ENCODE assay signal across 21 cellular contexts in genomic region chr11:86148339-86148738, GRCh38.
"Had no signal": no experiment of that assay in that cellular context is flagged by ENCODE, and none has a peak within 500 bp of the region (broad histone marks: within the 10 kb centered on the region; RNA-seq: fewer than 3 reads in every experiment).

No MANE protein-coding gene starts in this region.

- H3K27me3 ChIP-seq: cardiac muscle cell, upper lobe of left lung had no signal

- H3K4me1 ChIP-seq: prostate gland had no signal

- ATAC-seq: activated CD4-positive, alpha-beta T cell treated with anti-CD3 and anti-CD28 coated beads for 36 hours; activated CD8-positive, alpha-beta memory T cell treated with anti-CD3 and anti-CD28 coated beads, Interleukin-2, amount 10 ng/mL, durations not matched to agents 7 days and 5 days; esophagus mucosa; natural killer cell treated with Interleukin-12 subunit alpha and Interleukin-12 subunit beta and Interleukin-15 and Interleukin-18, amount 100 ng/mL, for 72 hours; right cardiac atrium; stimulated activated naive B cell treated with anti-CD40 and anti-IgM and Interleukin-4, amounts not matched to agents 10 μg/mL and 1 μg/mL and 100 μg/mL, for 72 hours had no signal

- H3K4me3 ChIP-seq: cardiac muscle cell, left ventricle myocardium inferior, prostate gland, skin epidermis, upper lobe of left lung had no signal

- H3K9me3 ChIP-seq: left ventricle myocardium inferior, prostate gland, upper lobe of left lung had no signal

- FAIRE-seq: endometrium, kidney had no signal

- H3K36me3 ChIP-seq: cardiac muscle cell, left ventricle myocardium inferior, prostate gland, upper lobe of left lung, WERI-Rb-1 had no signal

- H3K27ac ChIP-seq: cardiac muscle cell, left ventricle myocardium inferior, prostate gland, skin epidermis, upper lobe of left lung, WERI-Rb-1 had no signal

- DNase-seq: activated CD4-positive, alpha-beta memory T cell treated with anti-CD3 and anti-CD28 coated beads for 36 hours; activated CD4-positive, alpha-beta T cell treated with anti-CD3 and anti-CD28 coated beads for 36 hours; activated CD8-positive, alpha-beta memory T cell treated with anti-CD3 and anti-CD28 coated beads, Interleukin-2, amount 10 ng/mL, durations not matched to agents 7 days and 5 days; activated naive CD4-positive, alpha-beta T cell treated with anti-CD3 and anti-CD28 coated beads, Interleukin-2, amount 10 ng/mL, durations not matched to agents 7 days and 5 days; activated T-cell treated with anti-CD3 and anti-CD28 coated beads, Interleukin-2, amount 50 U/mL, for 1 hour; hippocampal formation; kidney; left ventricle myocardium inferior; right cardiac atrium; stimulated activated CD4-positive, alpha-beta T cell treated with anti-CD3 and anti-CD28 coated beads, Interleukin-15, amount 100 ng/mL, for 24 hours; stimulated activated CD4-positive, alpha-beta T cell treated with anti-CD3 and anti-CD28 coated beads, Interleukin-4, amount 100 ng/mL, for 1 hour; stimulated activated naive B cell treated with anti-CD40 and anti-IgM and Interleukin-4, amounts not matched to agents 10 μg/mL and 1 μg/mL and 100 μg/mL, for 72 hours; T-helper 9 cell; upper lobe of left lung; WERI-Rb-1 had no signal
